Comparison of ENCODE assay signal across 11 cellular contexts in genomic region chr3:49461443-49462171, GRCh38. TPM values are rescaled to one million over a fixed set of nuclear protein-coding genes. Genes with fewer than 3 reads are reported as not detected.
DNase-seq lines count a peak whose midpoint lies in the region; ATAC-seq and TF ChIP-seq lines count a peak whose summit lies in the region.
"Had no signal": no experiment of that assay in that cellular context is flagged by ENCODE, and none has a peak within 500 bp of the region (broad histone marks: within the 10 kb centered on the region; RNA-seq: fewer than 3 reads in every experiment).

No MANE protein-coding gene starts in this region.

- H3K27me3 Mint-ChIP-seq in endodermal cell (ENCODE audit: insufficient read depth) (no peaks in the 10 kb centered on the region), mesothelial cell of epicardium (ENCODE audit: low read depth) (no peaks in the 10 kb centered on the region)

- ATAC-seq in GM18505 (IDR thresholded peaks at IDR 0.05; ENCODE audit: unreplicated experiment): no peak

- H3K27ac ChIP-seq in BLaER1 (no peak overlapping the region), endodermal cell (ENCODE audit: low read depth, low read length) (peak overlapping the region; percentile 57)

- H3K4me1 ChIP-seq in BLaER1 (peaks cover 8% of the 10 kb centered on the region; the same call in 1 of the 2 replicates), endodermal cell (ENCODE audit: control insufficient read depth, insufficient read depth, low read length) (peaks cover 37% of the 10 kb centered on the region)

- H3K27me3 ChIP-seq in BLaER1 (no peaks in the 10 kb centered on the region), endodermal cell (ENCODE audit: control insufficient read depth, insufficient read depth, low read length, poor library complexity, severe bottlenecking) (no peaks in the 10 kb centered on the region)

- WGBS in endodermal cell (ENCODE audit: insufficient coverage in 1 of 2, insufficient read length in 1 of 2), 2 experiments: 0 to 11% methylated on average over 1 of the region's 1 CpG

- H3K4me1 Mint-ChIP-seq in endodermal cell (peaks cover 63% of the 10 kb centered on the region), mesothelial cell of epicardium (peaks cover 46% of the 10 kb centered on the region)
- H3K4me1 Mint-ChIP-seq: CD4-positive, alpha-beta memory T cell had no signal

- no peak overlapping the region for H3K4me2 ChIP-seq in BLaER1

- H3K27ac Mint-ChIP-seq in endodermal cell: peak overlapping the region; percentile 99
- peak overlapping the region; percentile 92 for H3K27ac Mint-ChIP-seq in mesothelial cell of epicardium

- H3K4me3 Mint-ChIP-seq in endodermal cell (peak overlapping the region; percentile 38), mesothelial cell of epicardium (no peak overlapping the region)
- H3K4me3 Mint-ChIP-seq: CD4-positive, alpha-beta memory T cell had no signal

- DNase-seq in NCI-H82 treated with DMSO at 0.1 percent for 48 hours (lab: John Stamatoyannopoulos, UW; ENCODE audit: unreplicated experiment) (peak; percentile 28), endodermal cell (peak; percentile 89), mesothelial cell of epicardium (ENCODE audit: low spot score in 2 of 2, unreplicated experiment in 2 of 2) (peak in 1 of 2 experiments; percentile 55), anterior cingulate cortex (lab: John Stamatoyannopoulos, UW) (no peak), NCI-H748 treated with DMSO at 0.1 percent for 48 hours (lab: John Stamatoyannopoulos, UW) (no peak)
- no peak for DNase-seq in NK-92 treated with Interleukin-12 subunit alpha and Interleukin-12 subunit beta, amount 100 ng/mL, for 24 hours (lab: John Stamatoyannopoulos, UW)
- DNase-seq: activated effector memory CD4-positive, alpha-beta T cell treated with Interleukin-2 at 50 U/mL for 16 hours; CD4-positive, alpha-beta memory T cell; stimulated activated CD4-positive, alpha-beta T cell treated with anti-CD3 and anti-CD28 coated beads, Interleukin-2, amount 100 ng/mL, for 48 hours had no signal

- no peaks in the 10 kb centered on the region for H3K9me3 Mint-ChIP-seq in endodermal cell
- no peaks in the 10 kb centered on the region for H3K9me3 Mint-ChIP-seq in mesothelial cell of epicardium
- H3K9me3 Mint-ChIP-seq: CD4-positive, alpha-beta memory T cell had no signal

- TF ChIP-seq CTCF in endodermal cell (conservative IDR thresholded peaks at IDR 0.05) (peak; percentile 23), mesothelial cell of epicardium (IDR thresholded peaks at IDR 0.05; ENCODE audit: unreplicated experiment) (no peak)

- H3K36me3 ChIP-seq in BLaER1 (no peaks in the 10 kb centered on the region), endodermal cell (ENCODE audit: control insufficient read depth, insufficient read depth, low read length) (no peaks in the 10 kb centered on the region)

- TF ChIP-seq POLR2A in GM18505 (IDR thresholded peaks at IDR 0.05; ENCODE audit: borderline replicate concordance, extremely low read depth, insufficient read depth, insufficient read length): no peak

- H3K9me3 ChIP-seq in BLaER1: no peaks in the 10 kb centered on the region
- H3K9me3 ChIP-seq in endodermal cell (ENCODE audit: control insufficient read depth, low read length): no peaks in the 10 kb centered on the region

- H3K9ac ChIP-seq in BLaER1 (0 out of 2 replicates have a peak overlapping the region, but pooled peaks have one; percentile 12), endodermal cell (ENCODE audit: extremely low read depth, low read length, poor library complexity, severe bottlenecking) (peak overlapping the region; percentile 54)

- no peaks in the 10 kb centered on the region for H4K20me1 ChIP-seq in BLaER1

- H3K36me3 Mint-ChIP-seq in endodermal cell (ENCODE audit: low read depth): no peaks in the 10 kb centered on the region
- no peaks in the 10 kb centered on the region for H3K36me3 Mint-ChIP-seq in mesothelial cell of epicardium
- H3K36me3 Mint-ChIP-seq: CD4-positive, alpha-beta memory T cell had no signal

- H3K4me3 ChIP-seq in BLaER1 (no peak overlapping the region), endodermal cell (ENCODE audit: low read length) (no peak overlapping the region)

RNA-seq across cellular contexts. Expression of gene DAG1, which starts 8.5 kb away (rescaled TPM):
- 100 to 1,000 TPM; 145 to 176 TPM for total RNA-seq in endodermal cell
- polyA plus RNA-seq in endodermal cell (2013, experiment 1 of 2): 65.6 TPM
- polyA plus RNA-seq in endodermal cell (2013, experiment 2 of 2): 69.3 TPM
- 118 to 128 TPM (median 120 TPM) in 3 replicates for total RNA-seq in mesothelial cell of epicardium

RNA-seq across cellular contexts. Expression of gene NICN1, which starts 32.5 kb away (rescaled TPM):
- total RNA-seq in endodermal cell: 10 to 100 TPM; 10.4 to 19.6 TPM
- polyA plus RNA-seq in endodermal cell (2013, experiment 1 of 2): 20.8 TPM
- polyA plus RNA-seq in endodermal cell (2013, experiment 2 of 2): 17.5 TPM
- total RNA-seq in mesothelial cell of epicardium: 29.3 to 34.4 TPM (median 31.9 TPM) in 3 replicates

RNA-seq across cellular contexts. Expression of gene AMT, which starts 39.3 kb away (rescaled TPM):
- total RNA-seq in endodermal cell (10 to 100 TPM; 44.4 to 51.7 TPM), mesothelial cell of epicardium (30.3 to 33.4 TPM (median 33.0 TPM) in 3 replicates)
- polyA plus RNA-seq in endodermal cell (2013, experiment 1 of 2): 25.9 TPM
- polyA plus RNA-seq in endodermal cell (2013, experiment 2 of 2): 21.9 TPM

RNA-seq across cellular contexts. Expression of gene TCTA, which starts 49.4 kb away (rescaled TPM):
- total RNA-seq in endodermal cell (10 to 100 TPM in 1 of 2 donors, 1 to 10 TPM in 1; 6.3 to 11.2 TPM), mesothelial cell of epicardium (13.7 to 15.8 TPM (median 13.9 TPM) in 3 replicates)
- 8.1 TPM for polyA plus RNA-seq in endodermal cell (2013, experiment 1 of 2)
- polyA plus RNA-seq in endodermal cell (2013, experiment 2 of 2): 6.9 TPM

RNA-seq across cellular contexts. Expression of gene RHOA, which starts 49.8 kb away (rescaled TPM):
- total RNA-seq in endodermal cell (100 to 1,000 TPM; 359 to 371 TPM), mesothelial cell of epicardium (248 to 261 TPM (median 250 TPM) in 3 replicates)
- 416 TPM for polyA plus RNA-seq in endodermal cell (2013, experiment 1 of 2)
- polyA plus RNA-seq in endodermal cell (2013, experiment 2 of 2): 399 TPM

Comparison
In these comparisons a context has a peak if more than half of its experiments do, and no peak if none do; other contexts are left out.
1. DNase-seq: peak in NCI-H82 treated with DMSO at 0.1 percent for 48 hours (single experiment) and endodermal cell (single experiment); none in NK-92 treated with Interleukin-12 subunit alpha and Interleukin-12 subunit beta, amount 100 ng/mL, for 24 hours (single experiment), anterior cingulate cortex (0 of 58) and NCI-H748 treated with DMSO at 0.1 percent for 48 hours (single experiment).